ENCODE assay signal across 19 cellular contexts in the genomic region with DNA sequence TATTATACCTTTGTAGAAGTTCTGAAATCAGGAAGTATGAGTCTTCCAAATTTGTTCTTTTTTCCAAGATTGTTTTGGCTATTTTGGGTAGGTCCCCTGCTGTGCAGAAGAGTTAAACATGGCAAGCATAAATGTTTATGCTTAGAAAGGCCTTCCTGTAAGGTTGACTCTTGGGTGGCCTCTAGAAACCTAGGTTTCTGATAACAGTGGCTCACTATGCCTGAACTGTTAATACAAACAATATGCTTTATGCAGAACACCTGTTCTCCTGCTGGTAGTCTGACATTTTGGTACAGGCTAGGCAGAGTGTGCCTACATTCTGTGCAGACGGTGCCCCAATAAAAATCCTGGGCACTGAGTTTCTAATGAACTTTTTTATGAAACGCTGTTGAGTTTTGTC.
"Had no signal": no experiment of that assay in that cellular context is flagged by ENCODE, and none has a peak within 500 bp of the region (broad histone marks: within the 10 kb centered on the region; RNA-seq: fewer than 3 reads in every experiment).

No MANE protein-coding gene starts in this region.

- H3K4me2 ChIP-seq: SK-N-SH had no signal

- H3K27me3 ChIP-seq: MG63 had no signal

- H3K4me3 ChIP-seq: MG63 had no signal

- H3K9me3 ChIP-seq: SK-N-SH had no signal

- H3K27ac ChIP-seq: HL-60 had no signal

- H3K9ac ChIP-seq: SK-N-SH had no signal

- DNase-seq: KBM-7, MG63, NCI-H1092, NCI-H1105 treated with DMSO at 0.1 percent for 48 hours, NCI-H1417 treated with DMSO at 0.1 percent for 48 hours, NCI-H146, NCI-H1694 treated with DMSO at 0.1 percent for 48 hours, NCI-H1930, NCI-H2081, NCI-H2227 treated with DMSO at 0.1 percent for 48 hours, NCI-H524, NCI-H526 treated with DMSO at 0.1 percent for 48 hours, NCI-H748 treated with DMSO at 0.1 percent for 48 hours, Right ventricle myocardium superior, RPMI8226, SIG-M5, SK-N-SH, SW 1271 had no signal
